Comparison of ENCODE assay signal across 11 cellular contexts in genomic region chr2:236546561-236546961, GRCh38. TPM values are rescaled to one million over a fixed set of nuclear protein-coding genes. Genes with fewer than 3 reads are reported as not detected.
DNase-seq lines count a peak whose midpoint lies in the region; ATAC-seq, FAIRE-seq and TF ChIP-seq lines count a peak whose summit lies in the region.
"Had no signal": no experiment of that assay in that cellular context is flagged by ENCODE, and none has a peak within 500 bp of the region (broad histone marks: within the 10 kb centered on the region; RNA-seq: fewer than 3 reads in every experiment).

No MANE protein-coding gene starts in this region.

- FAIRE-seq in endothelial cell of umbilical vein (lab: Jason Lieb, UNC): no peak

- no peaks in the 10 kb centered on the region for H4K20me1 ChIP-seq in endothelial cell of umbilical vein (replicated peaks; ENCODE audit: control insufficient read depth, extremely low read depth, insufficient read depth, low read length)

- peaks cover 27% of the 10 kb centered on the region for H3K36me3 Mint-ChIP-seq in CD4-positive, alpha-beta T cell (ENCODE audit: low read depth)

- ATAC-seq in CD4-positive, alpha-beta T cell (ENCODE audit: poor library complexity): peak; percentile 77
- ATAC-seq in GM21423 (IDR thresholded peaks at IDR 0.05; ENCODE audit: unreplicated experiment) (peak; percentile 36), GM21529 (IDR thresholded peaks at IDR 0.05; ENCODE audit: unreplicated experiment) (no peak), GM19035 (IDR thresholded peaks at IDR 0.05; ENCODE audit: unreplicated experiment) (no peak)
- ATAC-seq: Right ventricle myocardium inferior, sciatic nerve had no signal

- no peaks in the 10 kb centered on the region for H3K27me3 ChIP-seq in CD4-positive, alpha-beta T cell (ENCODE audit: control insufficient read depth, insufficient read depth, low read length)
- no peaks in the 10 kb centered on the region for H3K27me3 ChIP-seq in endothelial cell of umbilical vein (ENCODE audit: control insufficient read depth in 2 of 2, insufficient read depth in 2 of 2, low read length in 2 of 2)

- no peaks in the 10 kb centered on the region for H3K9me3 ChIP-seq in CD4-positive, alpha-beta T cell (ENCODE audit: control insufficient read depth, low read length)
- H3K9me3 ChIP-seq in endothelial cell of umbilical vein (replicated peaks; ENCODE audit: control insufficient read depth, insufficient read depth, low read length): no peaks in the 10 kb centered on the region

- no peaks in the 10 kb centered on the region for H3K36me3 ChIP-seq in endothelial cell of umbilical vein (ENCODE audit: control insufficient read depth in 2 of 2, extremely low read depth in 1 of 2, insufficient read depth in 2 of 2, low read length in 2 of 2)

- TF ChIP-seq POLR2A in endothelial cell of umbilical vein (IDR thresholded peaks at IDR 0.05; ENCODE audit: low read depth, low read length): no peak

- peak overlapping the region; percentile 59 for H3K27ac ChIP-seq in CD4-positive, alpha-beta T cell (ENCODE audit: low read depth, low read length)
- H3K27ac ChIP-seq in endothelial cell of umbilical vein (ENCODE audit: insufficient read depth, low read depth, low read length): no peak overlapping the region

- in situ Hi-C loops in GM13976 (cut with MboI; ENCODE audit: low sequenced_read_pairs, unreplicated experiment): no loop called here

- no peaks in the 10 kb centered on the region for H3K9me3 Mint-ChIP-seq in CD4-positive, alpha-beta T cell

- no peaks in the 10 kb centered on the region for H3K79me2 ChIP-seq in endothelial cell of umbilical vein (ENCODE audit: control insufficient read depth, insufficient read depth, low read length)

- no peaks in the 10 kb centered on the region for H3K9me1 ChIP-seq in endothelial cell of umbilical vein (replicated peaks; ENCODE audit: control insufficient read depth, extremely low read depth, insufficient read depth, low read length)

- H3K27me3 Mint-ChIP-seq in CD4-positive, alpha-beta T cell: no peaks in the 10 kb centered on the region

- H3K27ac Mint-ChIP-seq in CD4-positive, alpha-beta T cell: peak overlapping the region; percentile 89

- peak overlapping the region; percentile 30 for H2AFZ ChIP-seq in endothelial cell of umbilical vein (ENCODE audit: low read depth, low read length)

- peak in 5 of 10 experiments; percentile 16 to 36 (median 31) for DNase-seq in CD4-positive, alpha-beta T cell
- DNase-seq in UCSD-AML1 (lab: John Stamatoyannopoulos, UW; ENCODE audit: unreplicated experiment) (peak; percentile 82), endothelial cell of umbilical vein (ENCODE audit: low read depth, low spot score) (no peak), GM13976 (ENCODE audit: low spot score) (no peak), NCI-H1105 (lab: John Stamatoyannopoulos, UW) (no peak)
- DNase-seq: NCI-H2081 had no signal

- no TSS peak for BruUV-seq in endothelial cell of umbilical vein (replicated peaks; lab: Mats Ljungman, UMichigan)

- dilution Hi-C loops in endothelial cell of umbilical vein (cut with MboI; ENCODE audit: extremely low pct_ligation_motif_present, low sequenced_read_pairs): no loop called here

- POLR2A ChIA-PET in CD4-positive, alpha-beta T cell (lab: Charles Lee): interaction anchor here (0.9 to 2.8 kb wide), 7 partner anchors 8 to 34 kb away, joined by 4 to 33 read pairs (median 8); partner anchors contain the start of gene ACKR3
- POLR2A ChIA-PET in endothelial cell of umbilical vein (lab: Charles Lee): no interaction called here

- peaks cover 93% of the 10 kb centered on the region for H3K4me1 Mint-ChIP-seq in CD4-positive, alpha-beta T cell (ENCODE audit: low read depth)

- no peak overlapping the region for H3K4me2 ChIP-seq in endothelial cell of umbilical vein (ENCODE audit: insufficient read depth, low read length)

- H3K9ac ChIP-seq in endothelial cell of umbilical vein (replicated peaks; ENCODE audit: extremely low read depth, insufficient read depth, low read length): no peak overlapping the region

- intact Hi-C loops in CD4-positive, alpha-beta T cell (cut with DNase I, micrococcal nuclease): loop anchor here in 1 of 2 experiments (1.0 to 5.0 kb wide), 3 partner anchors 9 to 34 kb away; partner anchors contain the start of gene ACKR3
- intact Hi-C loops in endothelial cell of umbilical vein (cut with micrococcal nuclease): no loop called here

- CTCF ChIA-PET in CD4-positive, alpha-beta T cell (lab: Charles Lee): interaction anchor here (0.9 to 2.8 kb wide), 3 partner anchors 8 to 34 kb away, joined by 3 to 13 read pairs (median 7); no protein-coding TSS in a partner anchor
- CTCF ChIA-PET in endothelial cell of umbilical vein (lab: Charles Lee): no interaction called here

- H3K4me3 Mint-ChIP-seq in CD4-positive, alpha-beta T cell: peak overlapping the region; percentile 62

- no peak for TF ChIP-seq CTCF in CD4-positive, alpha-beta T cell (IDR thresholded peaks at IDR 0.05)
- no peak for TF ChIP-seq CTCF in endothelial cell of umbilical vein (IDR thresholded peaks at IDR 0.05; ENCODE audit: extremely low read depth in 1 of 2, insufficient read depth in 1 of 2, low read depth in 1 of 2, low read length in 2 of 2)
- TF ChIP-seq CTCF in GM13976 (IDR thresholded peaks at IDR 0.05; ENCODE audit: borderline replicate concordance, control extremely low read depth, extremely low read depth, insufficient read depth, missing control alignments): no peak

- no peak overlapping the region for H3K4me3 ChIP-seq in endothelial cell of umbilical vein (replicated peaks in 1 of 3; ENCODE audit: insufficient read depth in 1 of 3, low read depth in 1 of 3, low read length in 3 of 3)

- no peaks in the 10 kb centered on the region for H3K4me1 ChIP-seq in endothelial cell of umbilical vein (ENCODE audit: control insufficient read depth, extremely low read depth, insufficient read depth, low read length)

TF ChIP-seq in endothelial cell of umbilical vein, 7 proteins besides CTCF, POLR2A, EP300 and RAD21:
- TF ChIP-seq MYC (IDR thresholded peaks at IDR 0.05; ENCODE audit: low read depth, low read length) (no peak), JUN (IDR thresholded peaks at IDR 0.05; ENCODE audit: borderline replicate concordance, insufficient read depth, insufficient read length, low read depth) (no peak), POLR2AphosphoS5 (IDR thresholded peaks at IDR 0.05; ENCODE audit: insufficient read depth, low read depth, low read length) (no peak), EZH2 (IDR thresholded peaks at IDR 0.05; ENCODE audit: borderline replicate concordance, low read depth, low read length, severe bottlenecking) (no peak), FOS (IDR thresholded peaks at IDR 0.05; ENCODE audit: borderline replicate concordance, insufficient read depth, low read length) (no peak), GATA2 (IDR thresholded peaks at IDR 0.05; ENCODE audit: insufficient read depth, insufficient read length, low read depth, low read length) (no peak)
- TF ChIP-seq, protein P1, sequence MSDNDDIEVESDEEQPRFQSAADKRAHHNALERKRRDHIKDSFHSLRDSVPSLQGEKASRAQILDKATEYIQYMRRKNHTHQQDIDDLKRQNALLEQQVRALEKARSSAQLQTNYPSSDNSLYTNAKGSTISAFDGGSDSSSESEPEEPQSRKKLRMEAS (IDR thresholded peaks at IDR 0.05; ENCODE audit: insufficient read depth, insufficient read length): no peak

RNA-seq across cellular contexts. Expression of gene ACKR3, which starts 23.1 kb away (rescaled TPM):
- total RNA-seq in CD4-positive, alpha-beta T cell: under 1 TPM; 0.61 to 0.74 TPM
- 24.0 and 31.1 TPM in 2 replicates for total RNA-seq in endothelial cell of umbilical vein
- polyA plus RNA-seq in endothelial cell of umbilical vein: 428 and 533 TPM in 2 replicates
- polyA plus RNA-seq in endothelial cell of umbilical vein (2011; cell fraction: cytosol; rRNA removed): 141 and 146 TPM in 2 replicates
- 278 and 394 TPM in 2 replicates for polyA plus RNA-seq in endothelial cell of umbilical vein (2011; cell fraction: nucleus; rRNA removed)
- 30.1 and 30.4 TPM in 2 replicates for polyA plus RNA-seq in endothelial cell of umbilical vein (2012)
- polyA minus RNA-seq in endothelial cell of umbilical vein: 433 and 453 TPM in 2 replicates
- 0.61 TPM for polyA minus RNA-seq in endothelial cell of umbilical vein (2011; cell fraction: cytosol; rRNA and poly(A)+ RNA removed)
- 168 and 181 TPM in 2 replicates for polyA minus RNA-seq in endothelial cell of umbilical vein (2011; cell fraction: nucleus; rRNA and poly(A)+ RNA removed)

Comparison
In these comparisons a context has a peak if more than half of its experiments do, and no peak if none do; other contexts are left out.
1. ATAC-seq: peak in CD4-positive, alpha-beta T cell (single experiment) and GM21423 (single experiment); none in GM21529 (single experiment) and GM19035 (single experiment).
2. RNA of gene ACKR3, which starts 23.1 kb away (total RNA-seq): 24.0 to 31.1 TPM in endothelial cell of umbilical vein; 0.61 to 0.74 TPM in CD4-positive, alpha-beta T cell; every median in the first group is over 10 times any median in the second.